In the genomic region with DNA sequence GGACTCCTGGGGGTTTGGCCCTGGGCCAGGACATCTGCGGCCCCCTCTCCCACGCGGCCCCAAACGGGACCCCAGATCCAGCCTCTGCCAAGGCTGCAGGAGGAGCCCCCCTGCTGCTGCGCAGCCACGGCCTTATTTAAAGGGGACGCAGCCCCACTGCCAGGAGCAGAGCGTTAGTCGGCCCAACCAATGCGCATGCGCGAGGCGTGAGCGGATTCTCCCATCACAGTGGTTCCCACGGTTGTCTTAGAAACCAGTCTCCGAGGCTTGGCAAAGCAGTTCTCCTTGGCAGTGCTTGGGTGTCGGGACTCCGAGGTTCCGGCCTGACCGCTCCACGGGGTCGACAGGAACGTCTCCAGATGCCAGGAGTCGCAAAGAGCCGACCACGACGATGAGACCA, we compare ENCODE assay signal across 9 cellular contexts.
A peak's percentile ranks its signal among the peaks of the same experiment; 100 is the strongest.
DNase-seq lines count a peak whose midpoint lies in the region; ATAC-seq and TF ChIP-seq lines count a peak whose summit lies in the region.
"Had no signal": no experiment of that assay in that cellular context is flagged by ENCODE, and none has a peak within 500 bp of the region (broad histone marks: within the 10 kb centered on the region; RNA-seq: fewer than 3 reads in every experiment).

No MANE protein-coding gene starts in this region.

- H3K27ac Mint-ChIP-seq in central memory CD8-positive, alpha-beta T cell (ENCODE audit: low read depth): peak overlapping the region; percentile 44
- no peak overlapping the region for H3K27ac Mint-ChIP-seq in mesothelial cell of epicardium
- H3K27ac Mint-ChIP-seq: naive B cell had no signal

- TF ChIP-seq CTCF in BE2C (IDR thresholded peaks at IDR 0.05; ENCODE audit: low read depth, low read length) (no peak), mesothelial cell of epicardium (IDR thresholded peaks at IDR 0.05; ENCODE audit: unreplicated experiment) (no peak)

- no peak overlapping the region for H3K9ac ChIP-seq in Karpas-422 (ENCODE audit: low read length)

- no peak overlapping the region for H3K4me2 ChIP-seq in Karpas-422 (ENCODE audit: low read depth, low read length, poor library complexity, severe bottlenecking)

- no peaks in the 10 kb centered on the region for H3K9me3 Mint-ChIP-seq in central memory CD8-positive, alpha-beta T cell
- H3K9me3 Mint-ChIP-seq in mesothelial cell of epicardium: no peaks in the 10 kb centered on the region

- no peak overlapping the region for H2AFZ ChIP-seq in Karpas-422 (ENCODE audit: low read length)

- no peaks in the 10 kb centered on the region for H3K27me3 Mint-ChIP-seq in central memory CD8-positive, alpha-beta T cell
- no peaks in the 10 kb centered on the region for H3K27me3 Mint-ChIP-seq in mesothelial cell of epicardium (ENCODE audit: low read depth)

- H3K4me1 Mint-ChIP-seq in central memory CD8-positive, alpha-beta T cell: peaks cover 21% of the 10 kb centered on the region
- H3K4me1 Mint-ChIP-seq in mesothelial cell of epicardium: no peaks in the 10 kb centered on the region

- H3K27ac ChIP-seq in Karpas-422 (ENCODE audit: low read length): no peak overlapping the region

- H3K9me2 ChIP-seq in Karpas-422 (replicated peaks; ENCODE audit: insufficient read depth, low read length): no peaks in the 10 kb centered on the region

- H3K27me3 ChIP-seq in BE2C (no peaks in the 10 kb centered on the region), Karpas-422 (ENCODE audit: low read length) (no peaks in the 10 kb centered on the region)

- H3K36me3 Mint-ChIP-seq in central memory CD8-positive, alpha-beta T cell (ENCODE audit: insufficient read depth): peaks cover 7% of the 10 kb centered on the region
- no peaks in the 10 kb centered on the region for H3K36me3 Mint-ChIP-seq in mesothelial cell of epicardium
- H3K36me3 Mint-ChIP-seq: naive B cell had no signal

- H3K4me1 ChIP-seq in BE2C (no peaks in the 10 kb centered on the region), Karpas-422 (ENCODE audit: low read length) (no peaks in the 10 kb centered on the region)

- H3K4me3 Mint-ChIP-seq in central memory CD8-positive, alpha-beta T cell: peak overlapping the region; percentile 55
- H3K4me3 Mint-ChIP-seq in mesothelial cell of epicardium: no peak overlapping the region

- ATAC-seq in central memory CD8-positive, alpha-beta T cell (replicated peaks; ENCODE audit: extremely low read depth, poor library complexity, severe bottlenecking): peak; percentile 38
- ATAC-seq in GM19397 (IDR thresholded peaks at IDR 0.05; ENCODE audit: unreplicated experiment) (no peak), HG03565 (IDR thresholded peaks at IDR 0.05; ENCODE audit: unreplicated experiment) (no peak)

- no peaks in the 10 kb centered on the region for H3K36me3 ChIP-seq in BE2C
- H3K36me3 ChIP-seq in Karpas-422 (ENCODE audit: insufficient read depth, low read length): no peaks in the 10 kb centered on the region

- H3K79me2 ChIP-seq in Karpas-422 (ENCODE audit: low read length): no peaks in the 10 kb centered on the region

- DNase-seq in BE2C (peak; percentile 79), SK-N-DZ (ENCODE audit: low spot score) (peak; percentile 80), retina (peak; percentile 79), mesothelial cell of epicardium (ENCODE audit: low spot score in 2 of 2, unreplicated experiment in 2 of 2) (no peak), Karpas-422 (no peak)
- no peak for DNase-seq in central memory CD8-positive, alpha-beta T cell (ENCODE audit: low spot score in 2 of 2)
- DNase-seq: naive B cell had no signal

- no peaks in the 10 kb centered on the region for H4K20me1 ChIP-seq in Karpas-422 (ENCODE audit: insufficient read depth, low read depth, low read length)

- H3K9me3 ChIP-seq in BE2C (no peaks in the 10 kb centered on the region), Karpas-422 (ENCODE audit: low read length) (no peaks in the 10 kb centered on the region)

- peak overlapping the region; percentile 55 for H3K4me3 ChIP-seq in BE2C (ENCODE audit: low read depth, low read length)
- no peak overlapping the region for H3K4me3 ChIP-seq in Karpas-422 (ENCODE audit: low read length)

Comparison
In these comparisons a context has a peak if more than half of its experiments do, and no peak if none do; other contexts are left out.
1. DNase-seq: peak in BE2C (single experiment), SK-N-DZ (single experiment) and retina (single experiment); none in central memory CD8-positive, alpha-beta T cell (0 of 2), mesothelial cell of epicardium (0 of 2) and Karpas-422 (single experiment).